9 cellular contexts compared by ENCODE assay signal in genomic region chr12:55142896-55143870, GRCh38. TPM values are rescaled to one million over a fixed set of nuclear protein-coding genes. Genes with fewer than 3 reads are reported as not detected.
DNase-seq lines count a peak whose midpoint lies in the region; ATAC-seq and TF ChIP-seq lines count a peak whose summit lies in the region.
"Had no signal": no experiment of that assay in that cellular context is flagged by ENCODE, and none has a peak within 500 bp of the region (broad histone marks: within the 10 kb centered on the region; RNA-seq: fewer than 3 reads in every experiment).

No MANE protein-coding gene starts in this region.

- H3K27ac ChIP-seq in foreskin keratinocyte = no peak overlapping the region

- peak; percentile 61 for ATAC-seq in foreskin keratinocyte
- no peak for ATAC-seq in GM19455 (IDR thresholded peaks at IDR 0.05; ENCODE audit: unreplicated experiment)
- no peak for ATAC-seq in HG03280 (IDR thresholded peaks at IDR 0.05; ENCODE audit: unreplicated experiment)

- no peaks in the 10 kb centered on the region for H3K4me1 ChIP-seq in foreskin keratinocyte

- POLR2A ChIA-PET in HEK293T (lab: Yijun Ruan, JAX) = no interaction called here

- H3K27me3 ChIP-seq in foreskin keratinocyte = no peaks in the 10 kb centered on the region

- CTCF ChIA-PET in HEK293T (lab: Yijun Ruan, JAX) = interaction anchor here (1.2 kb wide), 1 partner anchor 150 kb away, joined by 15 read pairs; no protein-coding TSS in a partner anchor

- TF ChIP-seq CTCF in foreskin keratinocyte (conservative IDR thresholded peaks at IDR 0.05) = peak; percentile 73

- DNase-seq in D341Med (ENCODE audit: low spot score) (peak; percentile 44), HEK293T (ENCODE audit: extremely low spot score) (peak; percentile 44), NCI-H510A treated with DMSO at 0.1 percent for 48 hours (lab: John Stamatoyannopoulos, UW) (peak; percentile 71), foreskin keratinocyte (peak; percentile 22 to 43), putamen (ENCODE audit: low spot score) (peak; percentile 33)
- peak; percentile 12 for DNase-seq in activated CD8-positive, alpha-beta memory T cell treated with anti-CD3 and anti-CD28 coated beads, Interleukin-2, amount 50 U/mL, for 24 hours (ENCODE audit: extremely low read depth)

TF ChIP-seq in HEK293T, 16 proteins besides CTCF, POLR2A, EP300 and RAD21:
- TF ChIP-seq SUZ12 (IDR thresholded peaks at IDR 0.05) (no peak), ELF4 (IDR thresholded peaks at IDR 0.05) (no peak), ARNT (IDR thresholded peaks at IDR 0.05) (no peak), LEF1 (IDR thresholded peaks at IDR 0.05; ENCODE audit: borderline replicate concordance) (no peak), TARDBP (IDR thresholded peaks at IDR 0.05) (no peak), NFRKB (IDR thresholded peaks at IDR 0.05) (no peak), FOXK2 (IDR thresholded peaks at IDR 0.05) (no peak), SP1 (IDR thresholded peaks at IDR 0.05) (no peak), FOXM1 (IDR thresholded peaks at IDR 0.05; ENCODE audit: borderline replicate concordance) (no peak), ZNF384 (IDR thresholded peaks at IDR 0.05) (no peak), PKNOX1 (IDR thresholded peaks at IDR 0.05) (no peak), CTBP1 (IDR thresholded peaks at IDR 0.05; ENCODE audit: borderline replicate concordance) (no peak), L3MBTL2 (conservative IDR thresholded peaks at IDR 0.05) (no peak), BHLHE40 (IDR thresholded peaks at IDR 0.05; ENCODE audit: borderline replicate concordance) (no peak), FOXA1 (IDR thresholded peaks at IDR 0.05) (no peak), HDGF (IDR thresholded peaks at IDR 0.05; ENCODE audit: borderline replicate concordance) (no peak)

RNA-seq across cellular contexts. Expression of gene OR9K2, which starts 17.0 kb away (rescaled TPM):
- total RNA-seq in foreskin keratinocyte = not detected in 2 replicates
- polyA plus RNA-seq in foreskin keratinocyte = not detected in 2 replicates
- total RNA-seq: activated CD8-positive, alpha-beta memory T cell treated with anti-CD3 and anti-CD28 coated beads for 36 hours had no signal

Comparison
In these comparisons a context has a peak if more than half of its experiments do, and no peak if none do; other contexts are left out.
1. DNase-seq: peak in every context shown above with its lines; median percentile 71 in NCI-H510A treated with DMSO at 0.1 percent for 48 hours; 44 in D341Med; 44 in HEK293T; 33 in putamen; 32 in foreskin keratinocyte; 12 in activated CD8-positive, alpha-beta memory T cell treated with anti-CD3 and anti-CD28 coated beads, Interleukin-2, amount 50 U/mL, for 24 hours.